In genomic region chr11:125202362-125202880, GRCh38 we compare ENCODE assay signal across 15 cellular contexts. TPM values are rescaled to one million over a fixed set of nuclear protein-coding genes. Genes with fewer than 3 reads are reported as not detected.
"Had no signal": no experiment of that assay in that cellular context is flagged by ENCODE, and none has a peak within 500 bp of the region (broad histone marks: within the 10 kb centered on the region; RNA-seq: fewer than 3 reads in every experiment).

No MANE protein-coding gene starts in this region.

- H3K4me1 Mint-ChIP-seq: activated CD4-positive, alpha-beta memory T cell treated with anti-CD3 and anti-CD28 coated beads, Interleukin-2, amount 10 ng/mL, durations not matched to agents 7 days and 5 days; activated CD4-positive, alpha-beta T cell treated with anti-CD3 and anti-CD28 coated beads for 36 hours; activated naive CD8-positive, alpha-beta T cell treated with anti-CD3 and anti-CD28 coated beads, Interleukin-2, amount 50 U/mL, for 24 hours; T-cell had no signal

- H3K36me3 ChIP-seq: ascending aorta, sigmoid colon, upper lobe of left lung had no signal

- H3K36me3 Mint-ChIP-seq: T-cell had no signal

- ATAC-seq: activated CD4-positive, alpha-beta T cell treated with anti-CD3 and anti-CD28 coated beads for 36 hours; activated naive CD8-positive, alpha-beta T cell treated with anti-CD3 and anti-CD28 coated beads, Interleukin-2, amount 50 U/mL, for 24 hours; stimulated activated naive CD8-positive, alpha-beta T cell treated with anti-CD3 and anti-CD28 coated beads, Interleukin-15, Interleukin-2, amounts not matched to agents 100 U/mL and 50 U/mL, for 24 hours; T-cell had no signal

- H3K9me3 ChIP-seq: ascending aorta, psoas muscle, sigmoid colon, upper lobe of left lung had no signal

- H3K27ac Mint-ChIP-seq: activated CD4-positive, alpha-beta memory T cell treated with anti-CD3 and anti-CD28 coated beads, Interleukin-2, amount 10 ng/mL, durations not matched to agents 7 days and 5 days; activated CD4-positive, alpha-beta T cell treated with anti-CD3 and anti-CD28 coated beads for 36 hours; activated naive CD8-positive, alpha-beta T cell treated with anti-CD3 and anti-CD28 coated beads, Interleukin-2, amount 50 U/mL, for 24 hours; dendritic cell treated with granulocyte-macrophage colony-stimulating factor and Interleukin-4, amounts not matched to agents 40 ng/mL and 50 ng/mL, for 4 days; T-cell had no signal

- H3K9me3 Mint-ChIP-seq: activated CD4-positive, alpha-beta memory T cell treated with anti-CD3 and anti-CD28 coated beads, Interleukin-2, amount 10 ng/mL, durations not matched to agents 7 days and 5 days; activated naive CD8-positive, alpha-beta T cell treated with anti-CD3 and anti-CD28 coated beads, Interleukin-2, amount 50 U/mL, for 24 hours; dendritic cell treated with granulocyte-macrophage colony-stimulating factor and Interleukin-4, amounts not matched to agents 40 ng/mL and 50 ng/mL, for 4 days; T-cell had no signal

- H3K4me3 ChIP-seq: ascending aorta, psoas muscle, sigmoid colon, upper lobe of left lung had no signal

- H3K27me3 ChIP-seq: ascending aorta, sigmoid colon, upper lobe of left lung had no signal

- H3K27ac ChIP-seq: ascending aorta, psoas muscle, sigmoid colon, VCaP had no signal

- H3K4me3 Mint-ChIP-seq: activated CD4-positive, alpha-beta memory T cell treated with anti-CD3 and anti-CD28 coated beads, Interleukin-2, amount 10 ng/mL, durations not matched to agents 7 days and 5 days; activated CD4-positive, alpha-beta T cell treated with anti-CD3 and anti-CD28 coated beads for 36 hours; activated naive CD8-positive, alpha-beta T cell treated with anti-CD3 and anti-CD28 coated beads, Interleukin-2, amount 50 U/mL, for 24 hours; dendritic cell treated with granulocyte-macrophage colony-stimulating factor and Interleukin-4, amounts not matched to agents 40 ng/mL and 50 ng/mL, for 4 days; T-cell had no signal

- DNase-seq: activated CD4-positive, alpha-beta memory T cell treated with anti-CD3 and anti-CD28 coated beads, Interleukin-2, amount 10 ng/mL, durations not matched to agents 7 days and 5 days; activated CD4-positive, alpha-beta T cell treated with anti-CD3 and anti-CD28 coated beads for 36 hours; activated naive CD4-positive, alpha-beta T cell; activated naive CD8-positive, alpha-beta T cell treated with anti-CD3 and anti-CD28 coated beads, Interleukin-2, amount 50 U/mL, for 24 hours; hypothalamus; psoas muscle; sigmoid colon; stimulated activated CD4-positive, alpha-beta T cell treated with anti-CD3 and anti-CD28 coated beads, Interleukin-2, amount 100 ng/mL, for 48 hours; stimulated activated naive CD8-positive, alpha-beta T cell treated with anti-CD3 and anti-CD28 coated beads, Interleukin-15, Interleukin-2, amounts not matched to agents 100 U/mL and 50 U/mL, for 24 hours; T-cell; upper lobe of left lung had no signal

- H3K4me1 ChIP-seq: ascending aorta, sigmoid colon had no signal

RNA-seq across cellular contexts. Expression of gene PKNOX2, which starts 37.9 kb away (rescaled TPM):
- total RNA-seq: activated CD4-positive, alpha-beta memory T cell treated with anti-CD3 and anti-CD28 coated beads, Interleukin-2, amount 10 ng/mL, durations not matched to agents 7 days and 5 days; activated CD4-positive, alpha-beta T cell treated with anti-CD3 and anti-CD28 coated beads for 36 hours; lung microvascular endothelial cell had no signal
